27 cellular contexts compared by ENCODE assay signal in genomic region chr7:113270790-113271189, GRCh38.
"Had no signal": no experiment of that assay in that cellular context is flagged by ENCODE, and none has a peak within 500 bp of the region (broad histone marks: within the 10 kb centered on the region; RNA-seq: fewer than 3 reads in every experiment).

No MANE protein-coding gene starts in this region.

- FAIRE-seq: colon, endometrium, islet of Langerhans had no signal

- H3K4me1 ChIP-seq: esophagus squamous epithelium, gastrocnemius medialis, heart right ventricle, left lung, lower lobe of right lung had no signal

- H3K4me3 ChIP-seq: coronary artery, dorsolateral prefrontal cortex, esophagus squamous epithelium, gastrocnemius medialis, heart right ventricle, left lung, lower lobe of right lung, mucosa of descending colon had no signal

- DNase-seq: dermis blood vessel endothelial cell; dorsolateral prefrontal cortex; effector CD4-positive, alpha-beta T cell; effector memory CD4-positive, alpha-beta T cell; erythroblast; esophagus squamous epithelium; foreskin fibroblast; foreskin melanocyte; gastrocnemius medialis; glutamatergic neuron; head of caudate nucleus; heart right ventricle; hippocampal formation; left cardiac atrium; left lung; left ventricle myocardium superior; lower lobe of right lung; mesenchymal stem cell; mucosa of descending colon; naive B cell; naive thymus-derived CD8-positive, alpha-beta T cell had no signal

- H3K27me3 ChIP-seq: dorsolateral prefrontal cortex, esophagus squamous epithelium, gastrocnemius medialis, heart right ventricle, left lung had no signal

- ATAC-seq: esophagus mucosa; gastrocnemius medialis; heart right ventricle; left cardiac atrium; left lung; left ventricle myocardium superior; lower lobe of right lung; mucosa of descending colon; naive thymus-derived CD8-positive, alpha-beta T cell had no signal

- H3K36me3 ChIP-seq: esophagus squamous epithelium, gastrocnemius medialis, heart right ventricle, left lung, lower lobe of right lung had no signal

- H3K27ac ChIP-seq: coronary artery, dorsolateral prefrontal cortex, epithelial cell of prostate, esophagus squamous epithelium, gastrocnemius medialis, heart right ventricle, left lung, lower lobe of right lung had no signal
